10 cellular contexts compared by ENCODE assay signal in the genomic region with DNA sequence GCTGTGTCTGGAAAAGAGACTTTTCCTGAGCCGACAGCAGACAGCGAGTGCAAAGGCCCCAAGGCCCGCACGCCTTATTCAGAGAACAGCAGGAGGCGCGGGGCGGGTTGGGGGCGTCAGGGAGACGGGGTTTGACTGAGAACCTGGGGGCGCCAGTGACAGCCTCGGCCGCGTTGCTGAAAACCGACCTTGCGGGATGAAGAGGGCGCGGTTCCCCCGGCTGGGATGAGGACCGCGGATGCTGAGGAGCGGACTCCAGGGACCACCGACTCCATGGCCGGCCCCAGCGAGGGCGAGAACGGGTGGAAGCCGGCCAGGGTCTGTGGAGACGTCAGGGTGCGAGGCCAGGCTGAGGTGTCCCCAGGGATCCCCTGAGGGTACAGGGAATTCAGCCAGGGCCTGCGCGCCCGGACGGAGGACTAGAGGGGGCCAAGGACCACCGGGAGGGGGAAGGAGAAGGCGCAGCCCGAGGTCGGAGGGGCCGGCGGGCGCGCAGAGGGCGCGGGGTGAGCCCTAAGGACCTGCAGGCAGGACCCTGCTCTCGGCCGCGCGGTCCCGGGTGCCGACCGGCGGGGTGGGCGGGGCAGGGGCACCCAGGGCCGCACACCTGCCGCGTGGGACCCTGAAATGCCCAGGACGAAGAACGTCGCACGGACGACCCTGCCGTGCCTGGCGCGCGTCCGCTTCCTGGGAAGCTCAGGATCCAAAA. TPM values are rescaled to one million over a fixed set of nuclear protein-coding genes. Genes with fewer than 3 reads are reported as not detected.
DNase-seq lines count a peak whose midpoint lies in the region; ATAC-seq, FAIRE-seq and TF ChIP-seq lines count a peak whose summit lies in the region.
"Had no signal": no experiment of that assay in that cellular context is flagged by ENCODE, and none has a peak within 500 bp of the region (broad histone marks: within the 10 kb centered on the region; RNA-seq: fewer than 3 reads in every experiment).

No MANE protein-coding gene starts in this region.

- H3K9me2 ChIP-seq in PC-3 (replicated peaks; ENCODE audit: low read length) = no peaks in the 10 kb centered on the region

- intact Hi-C loops in PC-3 (cut with micrococcal nuclease) = no loop called here

- ATAC-seq in PC-3 (no peak), HG03095 (IDR thresholded peaks at IDR 0.05; ENCODE audit: unreplicated experiment) (no peak), HG03342 (IDR thresholded peaks at IDR 0.05; ENCODE audit: unreplicated experiment) (no peak)

- H3K36me3 ChIP-seq in PC-3 (ENCODE audit: low read depth, low read length) (0 out of 2 replicates have a peak, but pooled peaks cover under 1% of the 10 kb centered on the region), smooth muscle cell (ENCODE audit: low read depth) (no peaks in the 10 kb centered on the region)

- TF ChIP-seq CTCF in PC-3 (conservative IDR thresholded peaks at IDR 0.05; ENCODE audit: low read depth, low read length) (no peak), fibroblast of mammary gland (conservative IDR thresholded peaks at IDR 0.05; ENCODE audit: control insufficient read depth, insufficient read depth, low read depth, low read length) (no peak), smooth muscle cell (IDR thresholded peaks at IDR 0.05; ENCODE audit: borderline replicate concordance, insufficient read depth, poor library complexity, severe bottlenecking) (no peak)

- DNase-seq in NCI-H146 (lab: John Stamatoyannopoulos, UW) = peak; percentile 46
- DNase-seq in NCI-H146 treated with DMSO at 0.1 percent for 48 hours (lab: John Stamatoyannopoulos, UW; ENCODE audit: unreplicated experiment) = no peak
- no peak for DNase-seq in PC-3
- no peak for DNase-seq in fibroblast of mammary gland (ENCODE audit: low read depth)
- no peak for DNase-seq in smooth muscle cell (lab: John Stamatoyannopoulos, UW; ENCODE audit: unreplicated experiment)
- no peak for DNase-seq in GM12892 (ENCODE audit: insufficient read length)
- DNase-seq: NCI-H1092 had no signal

- no peak overlapping the region for H3K27ac ChIP-seq in PC-3 (ENCODE audit: low read length)
- no peak overlapping the region for H3K27ac ChIP-seq in smooth muscle cell (ENCODE audit: low read depth)

- H3K9me3 ChIP-seq in PC-3 (ENCODE audit: low read length) = no peaks in the 10 kb centered on the region
- no peaks in the 10 kb centered on the region for H3K9me3 ChIP-seq in smooth muscle cell (replicated peaks; ENCODE audit: low read depth)

- CTCF ChIA-PET in PC-3 (lab: Charles Lee) = interaction anchor here (0.6 kb wide), 1 partner anchor 125 kb away, joined by 3 read pairs; no protein-coding TSS in a partner anchor

- no peak for FAIRE-seq in GM12892 (lab: Jason Lieb, UNC)
- FAIRE-seq: endometrium had no signal

- H3K4me3 ChIP-seq in PC-3 (ENCODE audit: low read length) = peak overlapping the region; percentile 95
- H3K4me3 ChIP-seq in fibroblast of mammary gland (ENCODE audit: control insufficient read depth, low read depth, low read length) = peak overlapping the region; percentile 49
- H3K4me3 ChIP-seq in smooth muscle cell = peak overlapping the region; percentile 84

- H3K4me2 ChIP-seq in PC-3 (ENCODE audit: low read length) (peak overlapping the region; percentile 100), smooth muscle cell (peak overlapping the region; percentile 98)

- no peak for TF ChIP-seq POLR2A in GM12892 (IDR thresholded peaks at IDR 0.05; ENCODE audit: low read depth, low read length)

- H2AFZ ChIP-seq in PC-3 (ENCODE audit: low read length) (peak overlapping the region; percentile 96), smooth muscle cell (ENCODE audit: low read depth) (no peak overlapping the region)

- H3K9ac ChIP-seq in PC-3 (ENCODE audit: low read length) (peak overlapping the region; percentile 57; the same call in 1 of the 2 replicates), smooth muscle cell (ENCODE audit: low read depth) (peak overlapping the region; percentile 79)

- H3F3A ChIP-seq in PC-3 (ENCODE audit: low read length, unreplicated experiment) (no peaks in the 10 kb centered on the region), smooth muscle cell (ENCODE audit: low read depth) (no peaks in the 10 kb centered on the region)

- WGBS in smooth muscle cell (ENCODE audit: low lambda C conversion rate) = 10% methylated on average over 57 of the region's 65 CpGs

- no peaks in the 10 kb centered on the region for H3K27me3 ChIP-seq in PC-3 (ENCODE audit: low read length)
- peaks cover 25% of the 10 kb centered on the region for H3K27me3 ChIP-seq in smooth muscle cell (ENCODE audit: low read depth)

- no peaks in the 10 kb centered on the region for H3K79me2 ChIP-seq in PC-3 (ENCODE audit: low read length)
- peaks cover 34% of the 10 kb centered on the region for H3K79me2 ChIP-seq in smooth muscle cell (ENCODE audit: low read depth)

- BruUV-seq in PC-3 (replicated peaks; lab: Mats Ljungman, UMichigan) = no TSS peak

- POLR2A ChIA-PET in PC-3 (lab: Charles Lee; ENCODE audit: unreplicated experiment) = interaction anchor here (0.6 kb wide), 1 partner anchor 50 kb away, joined by 3 read pairs; a partner anchor contains a TSS

- H3K4me1 ChIP-seq in PC-3 (ENCODE audit: insufficient read depth, low read length) (peaks cover 4% of the 10 kb centered on the region; the same call in 1 of the 2 replicates), smooth muscle cell (ENCODE audit: low read depth) (peaks cover 5% of the 10 kb centered on the region)

- H4K20me1 ChIP-seq in PC-3 (ENCODE audit: low read length) = no peaks in the 10 kb centered on the region
- peaks cover 27% of the 10 kb centered on the region for H4K20me1 ChIP-seq in smooth muscle cell (ENCODE audit: low read depth)

RNA-seq across cellular contexts. Expression of a gene that starts 0.8 kb away (rescaled TPM):
- total RNA-seq in PC-3 (2014; rRNA removed) = 1.6 and 1.9 TPM in 2 replicates
- 14.4 and 23.4 TPM in 2 replicates for total RNA-seq in smooth muscle cell
- 18.2 and 20.8 TPM in 2 replicates for polyA plus RNA-seq in smooth muscle cell
- 21.0 TPM for polyA plus RNA-seq in GM12892 (2012; ENCODE audit: missing spikeins)

RNA-seq across cellular contexts. Expression of a gene that starts 49.2 kb away (rescaled TPM):
- total RNA-seq in PC-3 (2014; rRNA removed) (158 and 200 TPM in 2 replicates), smooth muscle cell (96.2 and 142 TPM in 2 replicates)
- polyA plus RNA-seq in smooth muscle cell = 148 and 166 TPM in 2 replicates
- 124 TPM for polyA plus RNA-seq in GM12892 (2012; ENCODE audit: missing spikeins)
